22 cellular contexts compared by ENCODE assay signal in genomic region chr1:116460748-116461376, GRCh38.
DNase-seq lines count a peak whose midpoint lies in the region; ATAC-seq, FAIRE-seq and TF ChIP-seq lines count a peak whose summit lies in the region.
"Had no signal": no experiment of that assay in that cellular context is flagged by ENCODE, and none has a peak within 500 bp of the region (broad histone marks: within the 10 kb centered on the region; RNA-seq: fewer than 3 reads in every experiment).

No MANE protein-coding gene starts in this region.

- peaks cover 3% of the 10 kb centered on the region for H3K4me1 Mint-ChIP-seq in osteocyte (ENCODE audit: unreplicated experiment)
- H3K4me1 Mint-ChIP-seq in GM23338 = peaks cover 10% of the 10 kb centered on the region; the same call in 2 of the 3 replicates
- H3K4me1 Mint-ChIP-seq: CD4-positive, CD25-positive, alpha-beta regulatory T cell; CD8-positive, alpha-beta memory T cell had no signal

- H3K9me3 Mint-ChIP-seq in osteocyte (ENCODE audit: unreplicated experiment) (no peaks in the 10 kb centered on the region), GM23338 (no peaks in the 10 kb centered on the region; the same call in 2 of the 3 replicates)
- H3K9me3 Mint-ChIP-seq: CD4-positive, CD25-positive, alpha-beta regulatory T cell; CD8-positive, alpha-beta memory T cell; HFFc6 had no signal

- H3F3A ChIP-seq in GM23338 (replicated peaks; ENCODE audit: low read depth) = no peaks in the 10 kb centered on the region

- DNase-seq in esophagus muscularis mucosa (ENCODE audit: extremely low spot score) (peak; percentile 60), HepG2 (ENCODE audit: low spot score) (no peak), osteocyte (ENCODE audit: extremely low spot score, unreplicated experiment) (peak; percentile 19), GM23338 (ENCODE audit: low spot score) (no peak), DMS153 (lab: John Stamatoyannopoulos, UW) (no peak), SKM-1 (lab: John Stamatoyannopoulos, UW; ENCODE audit: unreplicated experiment) (no peak)
- DNase-seq: ACHN; BE2C; C1 segment of cervical spinal cord; CD4-positive, CD25-positive, alpha-beta regulatory T cell; CD8-positive, alpha-beta memory T cell; COR-L47; DMS 273 treated with DMSO at 0.1 percent for 48 hours; DMS79; GDM1; GOT3; H7; HFFc6; IMR-90 had no signal

- H3K4me1 ChIP-seq in esophagus muscularis mucosa (no peaks in the 10 kb centered on the region), HepG2 (ENCODE audit: insufficient read depth, low read length) (peaks cover 36% of the 10 kb centered on the region), GM23338 (ENCODE audit: insufficient read depth) (no peaks in the 10 kb centered on the region)

- no peak overlapping the region for H3K9ac ChIP-seq in HepG2 (ENCODE audit: insufficient read depth, low read depth, low read length)

- no peaks in the 10 kb centered on the region for H3K9me2 ChIP-seq in GM23338 (ENCODE audit: insufficient read depth)

- TF ChIP-seq POLR2A in esophagus muscularis mucosa (IDR thresholded peaks at IDR 0.05; ENCODE audit: low read depth) (no peak), HepG2 (IDR thresholded peaks at IDR 0.05; ENCODE audit: insufficient read depth in 1 of 2, low read depth in 2 of 2, low read length in 2 of 2) (no peak)

- H3K4me2 ChIP-seq in HepG2 (ENCODE audit: low read depth, low read length) = peak overlapping the region; percentile 47
- no peak overlapping the region for H3K4me2 ChIP-seq in GM23338

- H3K27me3 ChIP-seq in esophagus muscularis mucosa = peaks cover 0 to 14% (median 0%) of the 10 kb centered on the region in 4 donors
- H3K27me3 ChIP-seq in HepG2 (ENCODE audit: control insufficient read depth in 1 of 2, insufficient read depth in 2 of 2, low read length in 2 of 2) = no peaks in the 10 kb centered on the region
- no peaks in the 10 kb centered on the region for H3K27me3 ChIP-seq in GM23338 (ENCODE audit: insufficient read depth)
- H3K27me3 ChIP-seq: BE2C had no signal

- H3K36me3 ChIP-seq in esophagus muscularis mucosa = no peaks in the 10 kb centered on the region
- H3K36me3 ChIP-seq in HepG2 (replicated peaks in 1 of 2; ENCODE audit: control insufficient read depth in 1 of 2, insufficient read depth in 2 of 2, low read length in 2 of 2) = no peaks in the 10 kb centered on the region
- H3K36me3 ChIP-seq in GM23338 (ENCODE audit: insufficient read depth) = no peaks in the 10 kb centered on the region
- H3K36me3 ChIP-seq: BE2C had no signal

- 85% methylated on average over 5 of the region's 5 CpGs for WGBS in esophagus muscularis mucosa
- WGBS in HepG2 (ENCODE audit: low lambda C conversion rate) = 46% methylated on average over 3 of the region's 5 CpGs

- TF ChIP-seq EP300 in esophagus muscularis mucosa (IDR thresholded peaks at IDR 0.05) (no peak), HepG2 (IDR thresholded peaks at IDR 0.05; ENCODE audit: low read depth in 2 of 2, low read length in 2 of 2) (no peak), HepG2 (CRISPR knock-in tag; IDR thresholded peaks at IDR 0.05; ENCODE audit: borderline replicate concordance) (no peak)

- H3K36me3 Mint-ChIP-seq in osteocyte (ENCODE audit: unreplicated experiment) (no peaks in the 10 kb centered on the region), GM23338 (ENCODE audit: low read depth) (no peaks in the 10 kb centered on the region)
- H3K36me3 Mint-ChIP-seq: CD4-positive, CD25-positive, alpha-beta regulatory T cell; CD8-positive, alpha-beta memory T cell had no signal

- in situ Hi-C loops in HepG2 (cut with HindIII; ENCODE audit: extremely low pct_ligation_motif_present, low pct_unique_long_range_greater_than_20kb) = loop anchor here (5.0 kb wide), 1 partner anchor 39 kb away; no protein-coding TSS in a partner anchor

- H3K27me3 Mint-ChIP-seq in osteocyte (ENCODE audit: unreplicated experiment) = peaks cover 59% of the 10 kb centered on the region
- H3K27me3 Mint-ChIP-seq in GM23338 (ENCODE audit: insufficient read depth, low read depth, poor library complexity) = no peaks in the 10 kb centered on the region
- H3K27me3 Mint-ChIP-seq: CD4-positive, CD25-positive, alpha-beta regulatory T cell had no signal

- intact Hi-C loops in esophagus muscularis mucosa (cut with DNase I) (no loop called here), HepG2 (cut with micrococcal nuclease; ENCODE audit: unreplicated experiment) (no loop called here)

- CTCF ChIA-PET in HepG2 (lab: Yijun Ruan, JAX; ENCODE audit: low intra/inter-chr PET ratio, low total read pairs) = no interaction called here

- FAIRE-seq in HepG2 (lab: Jason Lieb, UNC) = peak; percentile 34
- FAIRE-seq: A204.1 had no signal

- TF ChIP-seq CTCF in esophagus muscularis mucosa (IDR thresholded peaks at IDR 0.05) (no peak), HepG2 (CRISPR knock-in tag; IDR thresholded peaks at IDR 0.05) (no peak), osteocyte (IDR thresholded peaks at IDR 0.05) (no peak), GM23338 (conservative IDR thresholded peaks at IDR 0.05; ENCODE audit: low read depth in 2 of 2) (no peak)

- H3K27ac Mint-ChIP-seq in osteocyte (ENCODE audit: unreplicated experiment) (no peak overlapping the region), GM23338 (no peak overlapping the region)
- H3K27ac Mint-ChIP-seq: CD4-positive, CD25-positive, alpha-beta regulatory T cell; HFFc6 had no signal

- POLR2A ChIA-PET in HepG2 (lab: Yijun Ruan, JAX) = interaction anchor here (1.1 kb wide), 1 partner anchor 14 kb away, joined by 6 read pairs; no protein-coding TSS in a partner anchor

- ATAC-seq in HepG2 (peak; percentile 82), GM23338 (no peak)
- ATAC-seq: HCT116 had no signal

- no peak overlapping the region for H3K27ac ChIP-seq in esophagus muscularis mucosa (replicated peaks in 1 of 4)
- H3K27ac ChIP-seq in HepG2 (ENCODE audit: extremely low read length, insufficient read depth, low read length) = peak overlapping the region; percentile 6
- H3K27ac ChIP-seq in GM23338 (ENCODE audit: low read depth) = no peak overlapping the region
- H3K27ac ChIP-seq: HL-60 had no signal

- no peak for TF ChIP-seq RAD21 in HepG2 (CRISPR knock-in tag; IDR thresholded peaks at IDR 0.05)

- H3K4me3 Mint-ChIP-seq in osteocyte (ENCODE audit: unreplicated experiment) (no peak overlapping the region), GM23338 (no peak overlapping the region)
- H3K4me3 Mint-ChIP-seq: CD4-positive, CD25-positive, alpha-beta regulatory T cell; CD8-positive, alpha-beta memory T cell; HFFc6 had no signal

- H3K79me2 ChIP-seq in HepG2 (ENCODE audit: insufficient read depth, low read length) = no peaks in the 10 kb centered on the region
- H3K79me2 ChIP-seq in GM23338 (replicated peaks; ENCODE audit: insufficient read depth) = no peaks in the 10 kb centered on the region

- H4K20me1 ChIP-seq in HepG2 (ENCODE audit: insufficient read depth, low read length) (no peaks in the 10 kb centered on the region), GM23338 (replicated peaks; ENCODE audit: insufficient read depth) (no peaks in the 10 kb centered on the region)

- peak overlapping the region; percentile 30 for H2AFZ ChIP-seq in HepG2 (ENCODE audit: low read length)
- no peak overlapping the region for H2AFZ ChIP-seq in GM23338

- H3K4me3 ChIP-seq in esophagus muscularis mucosa (no peak overlapping the region), HepG2 (replicated peaks in 1 of 3; ENCODE audit: insufficient read depth in 1 of 3, low read depth in 2 of 3, low read length in 3 of 3) (peak overlapping the region in 1 of 3 experiments; percentile 33; a peak in 2 of 6 replicates), GM23338 (no peak overlapping the region)

- H3K9me3 ChIP-seq in esophagus muscularis mucosa = no peaks in the 10 kb centered on the region
- H3K9me3 ChIP-seq in HepG2 (ENCODE audit: low read length) = no peaks in the 10 kb centered on the region
- H3K9me3 ChIP-seq: BE2C had no signal

- no TSS peak for BruUV-seq in HepG2 (replicated peaks; lab: Mats Ljungman, UMichigan)

TF ChIP-seq in HepG2, 621 proteins besides CTCF, POLR2A, EP300 and RAD21 (continues in another document):
- TF ChIP-seq MAFK (conservative IDR thresholded peaks at IDR 0.05 in 1 of 2, IDR thresholded peaks at IDR 0.05 in 1 of 2; ENCODE audit: low read length in 2 of 2) (no peak), ZKSCAN1 (IDR thresholded peaks at IDR 0.05; ENCODE audit: low read length) (no peak), PAX8 (CRISPR knock-in tag; IDR thresholded peaks at IDR 0.05; ENCODE audit: borderline replicate concordance) (no peak), BRCA1 (CRISPR knock-in tag; IDR thresholded peaks at IDR 0.05) (no peak), ZBTB3 (CRISPR knock-in tag; IDR thresholded peaks at IDR 0.05; ENCODE audit: borderline replicate concordance, low read depth) (peak; percentile 33; the same call in 1 of the 2 replicates), BRD4 (CRISPR knock-in tag; IDR thresholded peaks at IDR 0.05) (no peak), ZNF124 (CRISPR knock-in tag; IDR thresholded peaks at IDR 0.05) (no peak), RARG (CRISPR knock-in tag; IDR thresholded peaks at IDR 0.05; ENCODE audit: low read depth) (no peak), MLLT10 (CRISPR knock-in tag; IDR thresholded peaks at IDR 0.05) (no peak), SMYD3 (CRISPR knock-in tag; IDR thresholded peaks at IDR 0.05) (no peak), ATF7 (IDR thresholded peaks at IDR 0.05) (no peak), ATF7 (CRISPR knock-in tag; IDR thresholded peaks at IDR 0.05) (no peak)

TF ChIP-seq in GM23338, 12 proteins besides CTCF, POLR2A, EP300 and RAD21 (continues in another document):
- TF ChIP-seq CREB1 (CRISPR knock-in tag; IDR thresholded peaks at IDR 0.05; ENCODE audit: low read depth) = no peak
- no peak for TF ChIP-seq ETS1 (IDR thresholded peaks at IDR 0.05)
- TF ChIP-seq ZNF114 (CRISPR knock-in tag; IDR thresholded peaks at IDR 0.05) = no peak
- no peak for TF ChIP-seq ZNF331 (CRISPR knock-in tag; IDR thresholded peaks at IDR 0.05; ENCODE audit: low read depth)
- no peak for TF ChIP-seq POLR2AphosphoS5 (IDR thresholded peaks at IDR 0.05; ENCODE audit: low read depth)
- no peak for TF ChIP-seq JUNB (IDR thresholded peaks at IDR 0.05; ENCODE audit: unreplicated experiment)
- TF ChIP-seq NANOG (IDR thresholded peaks at IDR 0.05; ENCODE audit: borderline replicate concordance) = no peak

Comparison
In these comparisons a context has a peak if more than half of its experiments do, and no peak if none do; other contexts are left out.
1. DNase-seq: peak in esophagus muscularis mucosa (single experiment) and osteocyte (single experiment); none in HepG2 (single experiment), GM23338 (single experiment), DMS153 (single experiment) and SKM-1 (single experiment).